In genomic region chr9:17531642-17532254, GRCh38 we compare ENCODE assay signal across 8 cellular contexts. TPM values are rescaled to one million over a fixed set of nuclear protein-coding genes. Genes with fewer than 3 reads are reported as not detected.
DNase-seq lines count a peak whose midpoint lies in the region; ATAC-seq, FAIRE-seq and TF ChIP-seq lines count a peak whose summit lies in the region.
"Had no signal": no experiment of that assay in that cellular context is flagged by ENCODE, and none has a peak within 500 bp of the region (broad histone marks: within the 10 kb centered on the region; RNA-seq: fewer than 3 reads in every experiment).

No MANE protein-coding gene starts in this region.

- H3K36me3 Mint-ChIP-seq in chondrocyte (ENCODE audit: low read depth) = no peaks in the 10 kb centered on the region
- H3K36me3 Mint-ChIP-seq: activated naive CD4-positive, alpha-beta T cell treated with anti-CD3 and anti-CD28 coated beads, Interleukin-2, amount 50 U/mL, for 72 hours had no signal

- no peak overlapping the region for H3K4me3 Mint-ChIP-seq in chondrocyte (ENCODE audit: unreplicated experiment)

- H3K4me1 ChIP-seq in mesenchymal stem cell (ENCODE audit: control insufficient read depth, insufficient read depth, low read depth, low read length) = no peaks in the 10 kb centered on the region

- peak; percentile 94 for ATAC-seq in GM18868 (IDR thresholded peaks at IDR 0.05; ENCODE audit: unreplicated experiment)
- ATAC-seq in HG03097 (IDR thresholded peaks at IDR 0.05; ENCODE audit: low FRiP score, unreplicated experiment) = peak; percentile 81
- ATAC-seq: activated naive CD4-positive, alpha-beta T cell treated with anti-CD3 and anti-CD28 coated beads, Interleukin-2, amount 50 U/mL, for 72 hours had no signal

- no peaks in the 10 kb centered on the region for H3K36me3 ChIP-seq in mesenchymal stem cell (ENCODE audit: control insufficient read depth in 1 of 2, insufficient read depth in 2 of 2, low read depth in 1 of 2, low read length in 2 of 2)

- H2BK5ac ChIP-seq in mesenchymal stem cell (ENCODE audit: low read depth, low read length, poor library complexity, severe bottlenecking) = no peak overlapping the region

- no peaks in the 10 kb centered on the region for H3K79me1 ChIP-seq in mesenchymal stem cell (replicated peaks; ENCODE audit: low read length, poor library complexity, severe bottlenecking)

- H3K9me3 ChIP-seq in mesenchymal stem cell (ENCODE audit: control insufficient read depth, low read length) = no peaks in the 10 kb centered on the region

- H2BK120ac ChIP-seq in mesenchymal stem cell (ENCODE audit: low read depth, low read length) = no peak overlapping the region

- H3K9me3 Mint-ChIP-seq in chondrocyte (ENCODE audit: low read depth) = no peaks in the 10 kb centered on the region

- H2AFZ ChIP-seq in mesenchymal stem cell (ENCODE audit: low read depth, low read length) = no peak overlapping the region

- TF ChIP-seq CTCF in D721Med (IDR thresholded peaks at IDR 0.05; ENCODE audit: insufficient read depth, missing control alignments) (peak; percentile 71), chondrocyte (IDR thresholded peaks at IDR 0.05) (peak; percentile 94)

- no peak overlapping the region for H2BK12ac ChIP-seq in mesenchymal stem cell (ENCODE audit: low read length in 2 of 2)

- H3K4me1 Mint-ChIP-seq in chondrocyte (ENCODE audit: low read depth) = no peaks in the 10 kb centered on the region

- H3K18ac ChIP-seq in mesenchymal stem cell (ENCODE audit: low read depth in 1 of 2, low read length in 2 of 2) = no peak overlapping the region

- H3K4me2 ChIP-seq in mesenchymal stem cell (ENCODE audit: low read length, poor library complexity, severe bottlenecking) = no peak overlapping the region

- no peak for DNase-seq in D721Med (ENCODE audit: insufficient read length, low spot score)
- DNase-seq in NCI-H748 (lab: John Stamatoyannopoulos, UW; ENCODE audit: unreplicated experiment) = peak; percentile 52
- no peak for DNase-seq in chondrocyte (ENCODE audit: low spot score)
- DNase-seq in mesenchymal stem cell = peak; percentile 63
- DNase-seq in middle frontal gyrus (ENCODE audit: extremely low spot score, low spot score) = no peak

- no peak for FAIRE-seq in D721Med (lab: Jason Lieb, UNC)

- H4K8ac ChIP-seq in mesenchymal stem cell (ENCODE audit: low read length) = no peak overlapping the region

- no peak overlapping the region for H2AK5ac ChIP-seq in mesenchymal stem cell (ENCODE audit: low read length, severe bottlenecking)

- no peak overlapping the region for H2BK15ac ChIP-seq in mesenchymal stem cell (ENCODE audit: low read depth, poor library complexity, severe bottlenecking)

- H3K9ac ChIP-seq in mesenchymal stem cell (ENCODE audit: low read length) = peak overlapping the region; percentile 78

- no peak overlapping the region for H3K23ac ChIP-seq in mesenchymal stem cell (ENCODE audit: low read length in 2 of 2)

- no peak overlapping the region for H4K91ac ChIP-seq in mesenchymal stem cell (ENCODE audit: low read length)

- H3K14ac ChIP-seq in mesenchymal stem cell (ENCODE audit: low read length in 2 of 2) = no peak overlapping the region

- no peak overlapping the region for H3K4ac ChIP-seq in mesenchymal stem cell (ENCODE audit: low read depth in 1 of 2, low read length in 2 of 2)

- H3K4me3 ChIP-seq in mesenchymal stem cell (ENCODE audit: insufficient read depth in 1 of 2, low read depth in 1 of 2, low read length in 2 of 2) = peak overlapping the region in 1 of 2 experiments; percentile 57

- peaks cover 3 to 10% of the 10 kb centered on the region in 2 experiments for H3K27me3 ChIP-seq in mesenchymal stem cell (ENCODE audit: control insufficient read depth in 1 of 2, insufficient read depth in 1 of 2, low read length in 2 of 2)

- no peak overlapping the region for H3K27ac ChIP-seq in mesenchymal stem cell (ENCODE audit: low read length, poor library complexity, severe bottlenecking)

- 48% methylated on average over 7 of the region's 10 CpGs for whole genome bisulfite sequencing in mesenchymal stem cell

- no peak overlapping the region for H3K27ac Mint-ChIP-seq in chondrocyte (ENCODE audit: unreplicated experiment)
- H3K27ac Mint-ChIP-seq: activated naive CD4-positive, alpha-beta T cell treated with anti-CD3 and anti-CD28 coated beads, Interleukin-2, amount 50 U/mL, for 72 hours had no signal

- H3K27me3 Mint-ChIP-seq in chondrocyte (ENCODE audit: low read depth) = peaks cover 12% of the 10 kb centered on the region

RNA-seq across cellular contexts. Expression of gene SH3GL2, which starts 47.1 kb away (rescaled TPM):
- 0.07 TPM in 1 of 3 replicates, not detected in the others for total RNA-seq in chondrocyte
- polyA plus RNA-seq in mesenchymal stem cell (2013, experiment 1 of 2) = 0.04 TPM
- polyA plus RNA-seq in mesenchymal stem cell (2013, experiment 2 of 2) = 0.12 TPM
- total RNA-seq: activated naive CD4-positive, alpha-beta T cell treated with anti-CD3 and anti-CD28 coated beads, Interleukin-2, amount 50 U/mL, for 72 hours had no signal

Comparison
In these comparisons a context has a peak if more than half of its experiments do, and no peak if none do; other contexts are left out.
1. DNase-seq: peak in NCI-H748 (single experiment) and mesenchymal stem cell (single experiment); none in D721Med (single experiment), chondrocyte (single experiment) and middle frontal gyrus (single experiment).